8 cellular contexts compared by ENCODE assay signal in genomic region chr9:121399883-121400607, GRCh38. TPM values are rescaled to one million over a fixed set of nuclear protein-coding genes. Genes with fewer than 3 reads are reported as not detected.
DNase-seq lines count a peak whose midpoint lies in the region; ATAC-seq and TF ChIP-seq lines count a peak whose summit lies in the region.

No MANE protein-coding gene starts in this region.

- H3K27ac ChIP-seq in suprapubic skin: no peak overlapping the region

- H3K9me3 Mint-ChIP-seq in Calu3 (ENCODE audit: low read depth, unreplicated experiment): no peaks in the 10 kb centered on the region
- peaks cover 15 to 26% (median 17%) of the 10 kb centered on the region in 5 experiments for H3K9me3 Mint-ChIP-seq in brain

- no peaks in the 10 kb centered on the region for H3K27me3 ChIP-seq in suprapubic skin

- H3K36me3 ChIP-seq in suprapubic skin: no peaks in the 10 kb centered on the region

- CTCF ChIA-PET in Calu3 (lab: Charles Lee): interaction anchor here (1.8 kb wide), 1 partner anchor 80 kb away, joined by 7 read pairs; no protein-coding TSS in a partner anchor

- H3K4me3 Mint-ChIP-seq in Calu3 (ENCODE audit: low read depth, unreplicated experiment) (no peak overlapping the region), brain (no peak overlapping the region)

- intact Hi-C loops in Calu3 (cut with micrococcal nuclease; ENCODE audit: unreplicated experiment): loop anchor here (1.0 kb wide), 2 partner anchors 80 to 187 kb away; no protein-coding TSS in a partner anchor

- BruUV-seq in Calu3 (replicated peaks; lab: Mats Ljungman, UMichigan): no TSS peak

- H3K4me1 Mint-ChIP-seq in Calu3 (ENCODE audit: low read depth, unreplicated experiment): no peaks in the 10 kb centered on the region
- H3K4me1 Mint-ChIP-seq in brain: peaks cover 15% of the 10 kb centered on the region

- WGBS in suprapubic skin: 27% methylated on average over 9 of the region's 9 CpGs

- no peak for ATAC-seq in HG02938 (IDR thresholded peaks at IDR 0.05; ENCODE audit: unreplicated experiment)
- no peak for ATAC-seq in HG02885 (IDR thresholded peaks at IDR 0.05; ENCODE audit: poor library complexity, unreplicated experiment)

- H3K27me3 Mint-ChIP-seq in Calu3 (ENCODE audit: unreplicated experiment) (no peaks in the 10 kb centered on the region), brain (peaks cover 33% of the 10 kb centered on the region)

- TF ChIP-seq EP300 in suprapubic skin (IDR thresholded peaks at IDR 0.05): no peak

- H3K4me3 ChIP-seq in HFF-Myc (replicated peaks; ENCODE audit: low read depth, low read length) (no peak overlapping the region), suprapubic skin (no peak overlapping the region)

- no peaks in the 10 kb centered on the region for H3K9me3 ChIP-seq in suprapubic skin

- H3K4me1 ChIP-seq in suprapubic skin: peaks cover 13% of the 10 kb centered on the region

- DNase-seq in Calu3 (peak; percentile 5), HFF-Myc (ENCODE audit: extremely low read depth, low read depth) (peak; percentile 85), NCI-H526 treated with DMSO at 0.1 percent for 48 hours (lab: John Stamatoyannopoulos, UW) (peak; percentile 6), iris pigment epithelial cell (ENCODE audit: low read depth) (peak; percentile 85), suprapubic skin (ENCODE audit: low spot score in 2 of 2) (no peak)

- H3K27ac Mint-ChIP-seq in Calu3 (ENCODE audit: unreplicated experiment) (no peak overlapping the region), brain (peak overlapping the region in 1 of 5 experiments; percentile 3)

- H3K36me3 Mint-ChIP-seq in Calu3 (ENCODE audit: insufficient read depth, unreplicated experiment): no peaks in the 10 kb centered on the region
- no peaks in the 10 kb centered on the region for H3K36me3 Mint-ChIP-seq in brain

- peak; percentile 42 for TF ChIP-seq CTCF in Calu3 (IDR thresholded peaks at IDR 0.05; ENCODE audit: unreplicated experiment)
- peak; percentile 33 for TF ChIP-seq CTCF in HFF-Myc (IDR thresholded peaks at IDR 0.05; ENCODE audit: low read depth, low read length, missing control alignments)
- peak; percentile 85 to 90 for TF ChIP-seq CTCF in brain (conservative IDR thresholded peaks at IDR 0.05)
- TF ChIP-seq CTCF in suprapubic skin (IDR thresholded peaks at IDR 0.05): peak; percentile 42 to 69

- TF ChIP-seq POLR2A in suprapubic skin (IDR thresholded peaks at IDR 0.05): no peak

RNA-seq across cellular contexts. Expression of gene STOM, which starts 30.0 kb away (rescaled TPM):
- total RNA-seq in Calu3 (2022) (25.2 and 25.5 TPM in 2 replicates), suprapubic skin (100 to 1,000 TPM; 166 to 238 (median 185) TPM)
- 78.8 TPM for polyA plus RNA-seq in brain (ENCODE audit: insufficient read depth, low read depth, low replicate concordance)

Comparison
In these comparisons a context has a peak if more than half of its experiments do, and no peak if none do; other contexts are left out.
1. DNase-seq: peak in Calu3 (single experiment), HFF-Myc (single experiment), NCI-H526 treated with DMSO at 0.1 percent for 48 hours (single experiment) and iris pigment epithelial cell (single experiment); none in suprapubic skin (0 of 2).
2. CTCF ChIP-seq: peak in every context shown above with its lines; median percentile 88 in brain; 56 in suprapubic skin; 42 in Calu3; 33 in HFF-Myc.